ENCODE assay signal across 6 cellular contexts in the genomic region with DNA sequence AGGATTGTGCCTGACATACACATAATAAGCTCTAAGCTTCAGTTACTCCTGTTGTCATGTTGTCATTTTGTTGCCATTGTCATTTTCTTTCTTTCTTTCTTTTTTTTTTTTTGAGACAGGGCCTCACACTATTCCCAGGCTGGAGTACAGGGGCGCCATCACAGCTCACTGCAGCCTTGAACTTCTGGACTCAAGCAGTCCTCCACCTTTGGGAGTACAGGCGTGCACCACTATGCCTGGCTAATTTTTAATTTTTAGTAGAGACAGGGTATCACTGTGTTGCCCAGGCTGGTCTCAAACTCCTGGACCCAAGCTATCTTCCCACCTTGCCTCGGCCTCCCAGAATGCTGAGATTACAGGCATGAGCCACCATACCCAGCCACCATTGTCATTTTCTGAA.
"Had no signal": no experiment of that assay in that cellular context is flagged by ENCODE, and none has a peak within 500 bp of the region (broad histone marks: within the 10 kb centered on the region; RNA-seq: fewer than 3 reads in every experiment).

No MANE protein-coding gene starts in this region.

- H3K4me3 ChIP-seq: GM23338, K562 had no signal

- H2AFZ ChIP-seq: GM23338 had no signal

- H3K4me2 ChIP-seq: GM23338 had no signal

- DNase-seq: H9, HCEC 1CT, IMR-90 had no signal

- H3K4me3 Mint-ChIP-seq: GM23338 had no signal

- H3K9me3 Mint-ChIP-seq: GM23338, H9 had no signal

- H3K27ac ChIP-seq: HL-60 had no signal

- ATAC-seq: GM23338, K562 had no signal
